In genomic region chr1:165350861-165351260, GRCh38 we compare ENCODE assay signal across 24 cellular contexts. TPM values are rescaled to one million over a fixed set of nuclear protein-coding genes. Genes with fewer than 3 reads are reported as not detected.
"Had no signal": no experiment of that assay in that cellular context is flagged by ENCODE, and none has a peak within 500 bp of the region (broad histone marks: within the 10 kb centered on the region; RNA-seq: fewer than 3 reads in every experiment).

No MANE protein-coding gene starts in this region.

- DNase-seq: activated CD4-positive, alpha-beta T cell treated with anti-CD3 and anti-CD28 coated beads, Interleukin-2, amount 10 ng/mL, durations not matched to agents 7 days and 5 days; activated CD8-positive, alpha-beta memory T cell treated with anti-CD3 and anti-CD28 coated beads, Interleukin-2, amount 50 U/mL, for 4 hours; activated effector memory CD4-positive, alpha-beta T cell treated with anti-CD3 and anti-CD28 coated beads, Interleukin-2, amount 50 U/mL, for 16 hours; activated naive CD4-positive, alpha-beta T cell treated with anti-CD3 and anti-CD28 coated beads, Interleukin-2, amount 50 U/mL, for 16 hours; activated T-cell treated with anti-CD3 and anti-CD28 coated beads, Interleukin-2, amount 50 U/mL, for 48 hours; aorta; effector CD4-positive, alpha-beta T cell; gastrocnemius medialis; heart left ventricle; mucosa of descending colon; naive B cell; right cardiac atrium; small intestine; stimulated activated CD4-positive, alpha-beta T cell treated with anti-CD3 and anti-CD28 coated beads, Interleukin-4, amount 100 ng/mL, for 24 hours; stomach; trophoblast cell had no signal

- H3K9me3 ChIP-seq: gastrocnemius medialis, heart left ventricle, mucosa of descending colon, prostate gland, stomach had no signal

- H3K9me3 Mint-ChIP-seq: activated CD4-positive, alpha-beta T cell treated with anti-CD3 and anti-CD28 coated beads, Interleukin-2, amount 10 ng/mL, durations not matched to agents 7 days and 5 days; memory B cell; naive B cell; neural crest cell; stimulated activated effector memory CD8-positive, alpha-beta T cell treated with anti-CD3 and anti-CD28 coated beads, Interleukin-12 subunit alpha, Interleukin-12 subunit beta, amount 100 ng/mL, for 72 hours had no signal

- H3K27ac Mint-ChIP-seq: activated CD4-positive, alpha-beta T cell treated with anti-CD3 and anti-CD28 coated beads, Interleukin-2, amount 10 ng/mL, durations not matched to agents 7 days and 5 days; memory B cell; stimulated activated effector memory CD8-positive, alpha-beta T cell treated with anti-CD3 and anti-CD28 coated beads, Interleukin-12 subunit alpha, Interleukin-12 subunit beta, amount 100 ng/mL, for 72 hours had no signal

- H3K4me1 ChIP-seq: prostate gland had no signal

- FAIRE-seq: small intestine had no signal

- H3K36me3 Mint-ChIP-seq: memory B cell; naive B cell; stimulated activated effector memory CD8-positive, alpha-beta T cell treated with anti-CD3 and anti-CD28 coated beads, Interleukin-12 subunit alpha, Interleukin-12 subunit beta, amount 100 ng/mL, for 72 hours had no signal

- H3K4me3 Mint-ChIP-seq: activated CD4-positive, alpha-beta T cell treated with anti-CD3 and anti-CD28 coated beads, Interleukin-2, amount 10 ng/mL, durations not matched to agents 7 days and 5 days; memory B cell; naive B cell; neural crest cell; stimulated activated effector memory CD8-positive, alpha-beta T cell treated with anti-CD3 and anti-CD28 coated beads, Interleukin-12 subunit alpha, Interleukin-12 subunit beta, amount 100 ng/mL, for 72 hours had no signal

- H3K36me3 ChIP-seq: gastrocnemius medialis, heart left ventricle, prostate gland, stomach had no signal

- H3K27ac ChIP-seq: coronary artery, gastrocnemius medialis, heart left ventricle, prostate gland, stomach had no signal

- ATAC-seq: esophagus mucosa; gastrocnemius medialis; heart left ventricle; mucosa of descending colon; right cardiac atrium; stimulated activated effector memory CD8-positive, alpha-beta T cell treated with anti-CD3 and anti-CD28 coated beads, Interleukin-12 subunit alpha, Interleukin-12 subunit beta, amount 100 ng/mL, for 72 hours had no signal

- H3K4me3 ChIP-seq: coronary artery, gastrocnemius medialis, heart left ventricle, mucosa of descending colon, prostate gland, stomach had no signal

RNA-seq across cellular contexts. Expression of gene LMX1A, which starts 5.7 kb away (rescaled TPM):
- total RNA-seq: activated CD4-positive, alpha-beta T cell treated with anti-CD3 and anti-CD28 coated beads, Interleukin-2, amount 10 ng/mL, durations not matched to agents 7 days and 5 days; neural crest cell; osteocyte; right cardiac atrium; stomach; temporal lobe had no signal
